In the genomic region with DNA sequence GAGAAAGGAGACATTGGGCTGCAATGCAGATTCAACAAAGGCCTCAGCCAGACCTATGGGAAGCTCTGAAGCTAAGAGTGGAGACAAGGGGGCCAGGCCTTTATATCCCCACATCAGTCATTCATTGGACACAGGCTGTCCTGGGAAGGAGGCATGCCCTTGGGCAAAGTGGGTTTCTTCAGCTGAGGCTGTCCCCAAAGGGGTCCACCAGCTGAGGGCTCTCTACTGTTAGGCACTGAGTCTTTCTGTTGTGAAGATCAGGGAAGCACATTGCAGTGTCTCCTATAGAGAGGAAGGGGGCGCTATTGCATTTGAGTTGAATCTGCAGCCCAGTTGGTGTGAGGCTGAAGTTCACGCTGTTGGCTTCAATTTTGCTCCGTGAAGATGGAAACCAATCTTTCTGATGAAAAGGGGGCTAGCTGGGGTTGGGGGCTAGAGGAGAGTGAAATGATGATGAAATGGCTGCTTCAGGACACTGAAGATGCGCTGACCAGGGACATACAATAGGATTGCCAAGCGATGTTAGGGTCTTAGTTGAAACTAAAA, we compare ENCODE assay signal across 9 cellular contexts. TPM values are rescaled to one million over a fixed set of nuclear protein-coding genes. Genes with fewer than 3 reads are reported as not detected.
A peak's percentile ranks its signal among the peaks of the same experiment; 100 is the strongest.
DNase-seq lines count a peak whose midpoint lies in the region; ATAC-seq, FAIRE-seq and TF ChIP-seq lines count a peak whose summit lies in the region.
"Had no signal": no experiment of that assay in that cellular context is flagged by ENCODE, and none has a peak within 500 bp of the region (broad histone marks: within the 10 kb centered on the region; RNA-seq: fewer than 3 reads in every experiment).

No MANE protein-coding gene starts in this region.

- no peaks in the 10 kb centered on the region for H3K9me3 Mint-ChIP-seq in type B pancreatic cell
- H3K9me3 Mint-ChIP-seq: IgD-negative memory B cell had no signal

- H3K36me3 ChIP-seq in mesenchymal stem cell (ENCODE audit: control insufficient read depth in 1 of 2, insufficient read depth in 2 of 2, low read depth in 1 of 2, low read length in 2 of 2): no peaks in the 10 kb centered on the region

- H2BK5ac ChIP-seq in mesenchymal stem cell (ENCODE audit: low read depth, low read length, poor library complexity, severe bottlenecking): no peak overlapping the region

- H3K4me3 ChIP-seq in AG10803 (ENCODE audit: low read length) (no peak overlapping the region), mesenchymal stem cell (ENCODE audit: insufficient read depth in 1 of 2, low read depth in 1 of 2, low read length in 2 of 2) (no peak overlapping the region)

- H3K18ac ChIP-seq in mesenchymal stem cell (ENCODE audit: low read depth in 1 of 2, low read length in 2 of 2): no peak overlapping the region

- peak overlapping the region; percentile 13 for H4K8ac ChIP-seq in mesenchymal stem cell (ENCODE audit: low read length)

- H3K9me3 ChIP-seq in mesenchymal stem cell (ENCODE audit: control insufficient read depth, low read length): no peaks in the 10 kb centered on the region

- H3K4me2 ChIP-seq in mesenchymal stem cell (ENCODE audit: low read length, poor library complexity, severe bottlenecking): no peak overlapping the region

- TF ChIP-seq CTCF in AG10803 (conservative IDR thresholded peaks at IDR 0.05; ENCODE audit: low read length) (peak; percentile 79), type B pancreatic cell (conservative IDR thresholded peaks at IDR 0.05) (peak; percentile 81)

- no peak overlapping the region for H2AFZ ChIP-seq in mesenchymal stem cell (ENCODE audit: low read depth, low read length)

- peak overlapping the region; percentile 48 for H3K9ac ChIP-seq in mesenchymal stem cell (ENCODE audit: low read length)

- no peak overlapping the region for H2BK15ac ChIP-seq in mesenchymal stem cell (ENCODE audit: low read depth, poor library complexity, severe bottlenecking)

- H2BK120ac ChIP-seq in mesenchymal stem cell (ENCODE audit: low read depth, low read length): no peak overlapping the region

- no peak overlapping the region for H3K4me3 Mint-ChIP-seq in type B pancreatic cell
- H3K4me3 Mint-ChIP-seq: IgD-negative memory B cell had no signal

- no peak overlapping the region for H3K27ac Mint-ChIP-seq in type B pancreatic cell

- H3K4me1 Mint-ChIP-seq in type B pancreatic cell (ENCODE audit: unreplicated experiment): peaks cover 6% of the 10 kb centered on the region

- FAIRE-seq in GM18507 (lab: Jason Lieb, UNC): peak; percentile 89

- no peak overlapping the region for H3K27ac ChIP-seq in mesenchymal stem cell (ENCODE audit: low read length, poor library complexity, severe bottlenecking)

- no peak overlapping the region for H3K4ac ChIP-seq in mesenchymal stem cell (ENCODE audit: low read depth in 1 of 2, low read length in 2 of 2)

- H4K91ac ChIP-seq in mesenchymal stem cell (ENCODE audit: low read length): no peak overlapping the region

- 34% methylated on average over 5 of the region's 5 CpGs for WGBS in mesenchymal stem cell

- no peak overlapping the region for H2BK12ac ChIP-seq in mesenchymal stem cell (ENCODE audit: low read length in 2 of 2)

- H3K23ac ChIP-seq in mesenchymal stem cell (ENCODE audit: low read length in 2 of 2): no peak overlapping the region

- no peaks in the 10 kb centered on the region for H3K4me1 ChIP-seq in mesenchymal stem cell (ENCODE audit: control insufficient read depth, insufficient read depth, low read depth, low read length)

- no peak overlapping the region for H3K14ac ChIP-seq in mesenchymal stem cell (ENCODE audit: low read length in 2 of 2)

- no peaks in the 10 kb centered on the region for H3K79me1 ChIP-seq in mesenchymal stem cell (replicated peaks; ENCODE audit: low read length, poor library complexity, severe bottlenecking)

- H3K27me3 ChIP-seq in mesenchymal stem cell (ENCODE audit: control insufficient read depth in 1 of 2, insufficient read depth in 1 of 2, low read length in 2 of 2): peaks cover 0 to 8% of the 10 kb centered on the region in 2 experiments

- no peak overlapping the region for H2AK5ac ChIP-seq in mesenchymal stem cell (ENCODE audit: low read length, severe bottlenecking)

- peak; percentile 73 for ATAC-seq in HG03095 (IDR thresholded peaks at IDR 0.05; ENCODE audit: unreplicated experiment)
- peak; percentile 68 to 77 for ATAC-seq in activated CD4-positive, CD25-positive, alpha-beta regulatory T cell treated with anti-CD3 and anti-CD28 coated beads, Interleukin-2, amount 50 U/mL, for 24 hours

- peak; percentile 64 for DNase-seq in AG10803 (ENCODE audit: low read depth)
- DNase-seq in GM18507 (ENCODE audit: extremely low spot score, insufficient read length, low read depth): peak; percentile 44
- peak; percentile 7 for DNase-seq in NCI-H226
- peak; percentile 9 for DNase-seq in effector CD4-positive, alpha-beta T cell
- peak; percentile 70 for DNase-seq in mesenchymal stem cell
- DNase-seq in type B pancreatic cell (ENCODE audit: extremely low spot score, unreplicated experiment): no peak

- H3K27me3 Mint-ChIP-seq in type B pancreatic cell: no peaks in the 10 kb centered on the region

- H3K36me3 Mint-ChIP-seq in type B pancreatic cell: no peaks in the 10 kb centered on the region
- H3K36me3 Mint-ChIP-seq: IgD-negative memory B cell had no signal

RNA-seq across cellular contexts. Expression of a gene that starts 48.0 kb away (rescaled TPM):
- 226 TPM for polyA plus RNA-seq in mesenchymal stem cell (2013, experiment 1 of 2)
- 223 TPM for polyA plus RNA-seq in mesenchymal stem cell (2013, experiment 2 of 2)
- 428 and 470 TPM in 2 replicates for total RNA-seq in type B pancreatic cell (ENCODE audit: low replicate concordance)

RNA-seq across cellular contexts. Expression of a gene that starts 49.0 kb away (rescaled TPM):
- 14.8 TPM for polyA plus RNA-seq in mesenchymal stem cell (2013, experiment 1 of 2)
- 14.3 TPM for polyA plus RNA-seq in mesenchymal stem cell (2013, experiment 2 of 2)
- 19.7 and 23.0 TPM in 2 replicates for total RNA-seq in type B pancreatic cell (ENCODE audit: low replicate concordance)

RNA-seq across cellular contexts. Expression of a gene that starts 58.1 kb away (rescaled TPM):
- polyA plus RNA-seq in mesenchymal stem cell (2013, experiment 1 of 2): 75.7 TPM
- polyA plus RNA-seq in mesenchymal stem cell (2013, experiment 2 of 2): 82.8 TPM
- total RNA-seq in type B pancreatic cell (ENCODE audit: low replicate concordance): 48.0 and 54.1 TPM in 2 replicates
